7 cellular contexts compared by ENCODE assay signal in the genomic region with DNA sequence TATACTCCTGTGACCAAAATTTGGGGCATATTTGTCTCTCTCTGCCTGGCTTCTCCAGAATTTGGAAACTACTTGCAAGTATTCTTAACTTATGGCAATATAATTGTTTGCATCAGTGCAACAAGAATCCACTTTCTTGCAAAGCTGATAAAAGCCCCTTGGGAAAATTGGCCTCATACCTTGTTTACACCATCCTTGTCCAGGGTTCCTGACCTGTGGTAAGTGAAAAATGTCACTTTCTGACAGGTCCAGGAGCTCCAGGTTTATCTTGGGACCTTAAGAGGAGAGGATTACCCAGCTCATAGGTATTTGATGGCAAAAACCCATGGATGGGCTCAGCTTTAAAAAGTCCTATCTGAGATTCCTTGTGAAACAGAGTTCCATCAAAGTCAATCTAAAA. TPM values are rescaled to one million over a fixed set of nuclear protein-coding genes. Genes with fewer than 3 reads are reported as not detected.
"Had no signal": no experiment of that assay in that cellular context is flagged by ENCODE, and none has a peak within 500 bp of the region (broad histone marks: within the 10 kb centered on the region; RNA-seq: fewer than 3 reads in every experiment).

No MANE protein-coding gene starts in this region.

- H3K27ac Mint-ChIP-seq: GM23338, H9 had no signal

- DNase-seq: H9, HCEC 1CT, IMR-90 had no signal

- H3K4me1 Mint-ChIP-seq: GM23338 had no signal

- H3K4me3 Mint-ChIP-seq: GM23338, H9 had no signal

- ATAC-seq: GM23338, K562 had no signal

- H3K4me3 ChIP-seq: GM23338, K562 had no signal

RNA-seq across cellular contexts. Expression of gene CXCL13, which starts 29.3 kb away (rescaled TPM):
- total RNA-seq: GM23338, H1, H9, HT-29, IMR-90, K562 had no signal
